Comparison of ENCODE assay signal across 22 cellular contexts in genomic region chr12:117298191-117298590, GRCh38.
"Had no signal": no experiment of that assay in that cellular context is flagged by ENCODE, and none has a peak within 500 bp of the region (broad histone marks: within the 10 kb centered on the region; RNA-seq: fewer than 3 reads in every experiment).

No MANE protein-coding gene starts in this region.

- H3K27me3 ChIP-seq: colonic mucosa, gastrocnemius medialis had no signal

- H3K9me3 Mint-ChIP-seq: dendritic cell treated with granulocyte-macrophage colony-stimulating factor and Interleukin-4, amounts not matched to agents 40 ng/mL and 50 ng/mL, for 4 days; endodermal cell had no signal

- DNase-seq: colonic mucosa; cortex of kidney; effector CD8-positive, alpha-beta T cell; effector memory CD8-positive, alpha-beta T cell; endodermal cell; erythroblast; esophagus squamous epithelium; foreskin fibroblast; foreskin melanocyte; glutamatergic neuron; head of caudate nucleus; heart right ventricle; hippocampal formation; left cardiac atrium; left lung; left ventricle myocardium superior; lower lobe of right lung; mesenchymal stem cell; midbrain had no signal

- H3K4me1 Mint-ChIP-seq: endodermal cell had no signal

- H3K27ac Mint-ChIP-seq: dendritic cell treated with granulocyte-macrophage colony-stimulating factor and Interleukin-4, amounts not matched to agents 40 ng/mL and 50 ng/mL, for 4 days; effector memory CD8-positive, alpha-beta T cell; endodermal cell had no signal

- H3K27ac ChIP-seq: colonic mucosa, epithelial cell of prostate, esophagus squamous epithelium, heart right ventricle, left lung, lower lobe of right lung had no signal

- H3K4me3 Mint-ChIP-seq: dendritic cell treated with granulocyte-macrophage colony-stimulating factor and Interleukin-4, amounts not matched to agents 40 ng/mL and 50 ng/mL, for 4 days; effector memory CD8-positive, alpha-beta T cell; endodermal cell had no signal

- H3K4me1 ChIP-seq: colonic mucosa, esophagus squamous epithelium, gastrocnemius medialis, heart right ventricle, left lung, lower lobe of right lung had no signal

- H3K9me3 ChIP-seq: colonic mucosa, esophagus squamous epithelium, gastrocnemius medialis, heart right ventricle, left lung, lower lobe of right lung had no signal

- H3K36me3 ChIP-seq: colonic mucosa, esophagus squamous epithelium, gastrocnemius medialis, heart right ventricle, left lung, lower lobe of right lung had no signal

- H3K4me3 ChIP-seq: colonic mucosa, esophagus squamous epithelium, gastrocnemius medialis, heart right ventricle, left lung, lower lobe of right lung had no signal
